ENCODE assay signal across 1 cellular context in the genomic region with DNA sequence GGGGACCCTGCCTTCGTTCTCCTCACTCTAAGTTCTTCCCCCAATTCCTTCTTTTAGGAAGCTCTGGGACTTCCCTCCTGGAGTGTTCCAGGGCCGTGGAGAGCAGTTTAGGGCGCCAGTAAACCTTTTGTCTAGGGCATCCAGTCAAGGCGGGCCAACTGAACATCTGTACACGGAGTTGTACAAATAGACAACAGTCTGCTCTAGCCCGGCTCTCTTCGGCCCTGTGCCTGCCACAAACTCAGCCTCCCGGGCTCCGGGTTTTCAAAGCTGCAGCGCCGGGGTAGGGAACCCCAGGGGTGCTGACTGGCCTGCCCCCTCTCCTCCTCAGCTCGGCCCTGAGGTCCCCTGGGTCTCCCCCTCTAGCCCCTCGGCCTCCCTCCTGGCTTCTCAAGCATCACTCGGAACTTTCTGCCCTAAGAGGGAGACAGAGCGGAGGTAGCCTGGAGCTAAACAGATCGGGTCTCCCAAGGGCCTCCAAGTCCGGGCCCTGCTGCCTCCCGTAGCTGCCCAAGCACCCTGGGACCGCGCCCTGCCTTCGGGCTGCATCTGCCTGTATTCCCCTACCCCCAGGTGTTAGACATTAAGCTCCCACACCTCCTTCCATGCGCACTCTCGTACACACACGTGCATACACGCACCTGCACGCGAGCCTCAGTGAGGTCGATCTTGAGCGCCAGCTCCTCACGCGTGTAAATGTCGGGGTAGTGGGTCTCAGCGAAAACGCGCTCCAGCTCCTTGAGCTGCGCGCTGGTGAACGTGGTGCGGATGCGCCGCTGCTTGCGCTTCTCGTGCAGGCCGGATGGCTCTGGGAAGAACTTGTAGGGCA.
TF ChIP-seq lines count a peak whose summit lies in the region.

No MANE protein-coding gene starts in this region.

TF ChIP-seq in GM12878, 131 proteins besides CTCF, POLR2A, EP300 and RAD21:
- TF ChIP-seq EZH2 (IDR thresholded peaks at IDR 0.05; ENCODE audit: borderline replicate concordance, control insufficient read depth, low read depth, low read length) = peak; percentile 94
- TF ChIP-seq, protein P1, sequence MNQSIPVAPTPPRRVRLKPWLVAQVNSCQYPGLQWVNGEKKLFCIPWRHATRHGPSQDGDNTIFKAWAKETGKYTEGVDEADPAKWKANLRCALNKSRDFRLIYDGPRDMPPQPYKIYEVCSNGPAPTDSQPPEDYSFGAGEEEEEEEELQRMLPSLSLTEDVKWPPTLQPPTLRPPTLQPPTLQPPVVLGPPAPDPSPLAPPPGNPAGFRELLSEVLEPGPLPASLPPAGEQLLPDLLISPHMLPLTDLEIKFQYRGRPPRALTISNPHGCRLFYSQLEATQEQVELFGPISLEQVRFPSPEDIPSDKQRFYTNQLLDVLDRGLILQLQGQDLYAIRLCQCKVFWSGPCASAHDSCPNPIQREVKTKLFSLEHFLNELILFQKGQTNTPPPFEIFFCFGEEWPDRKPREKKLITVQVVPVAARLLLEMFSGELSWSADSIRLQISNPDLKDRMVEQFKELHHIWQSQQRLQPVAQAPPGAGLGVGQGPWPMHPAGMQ (IDR thresholded peaks at IDR 0.05; ENCODE audit: borderline replicate concordance) = no peak
